Comparison of ENCODE assay signal across 8 cellular contexts in the genomic region with DNA sequence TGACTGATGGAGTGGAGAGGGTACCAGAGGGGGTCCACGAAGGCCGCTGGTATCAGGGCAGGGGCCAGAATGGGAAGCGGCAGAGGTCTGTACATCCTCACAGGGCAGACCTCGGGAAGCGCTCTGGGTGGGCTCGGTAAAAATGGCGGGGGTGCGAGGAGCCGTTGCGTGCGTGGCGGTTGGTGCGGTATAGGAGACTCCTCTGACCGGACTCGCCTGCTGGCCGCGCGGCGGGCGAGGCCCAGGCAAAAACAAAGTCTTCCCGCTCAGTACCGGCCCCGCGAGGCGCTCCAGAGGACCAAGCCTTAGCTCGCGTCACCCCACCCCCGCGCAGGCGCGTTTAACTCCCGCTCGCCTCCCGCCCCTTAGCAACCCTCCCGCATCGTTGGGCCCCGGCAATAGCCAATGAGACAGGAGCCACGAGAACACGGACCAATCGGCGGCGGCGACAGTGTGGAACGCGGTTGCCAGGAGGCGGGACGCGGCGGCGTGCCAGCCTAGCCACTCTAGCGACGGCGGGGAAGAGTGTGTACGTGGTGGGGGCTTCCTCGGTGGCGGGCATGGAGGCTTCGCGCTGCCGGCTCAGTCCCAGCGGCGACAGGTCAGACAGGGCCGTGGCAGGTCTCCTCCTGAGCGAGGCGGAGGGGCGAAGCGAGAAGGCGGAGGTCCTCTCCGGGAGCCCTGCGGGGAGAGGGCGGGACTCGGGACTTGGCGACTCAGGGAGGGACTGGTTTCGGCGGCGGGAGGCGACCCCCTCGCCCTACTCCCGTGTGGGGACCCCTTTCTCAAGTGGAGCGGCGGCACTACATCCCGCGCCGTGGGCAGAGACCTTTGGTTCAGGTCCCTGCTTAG. TPM values are rescaled to one million over a fixed set of nuclear protein-coding genes. Genes with fewer than 3 reads are reported as not detected.
DNase-seq lines count a peak whose midpoint lies in the region; ATAC-seq and TF ChIP-seq lines count a peak whose summit lies in the region.

A gene with protein sequence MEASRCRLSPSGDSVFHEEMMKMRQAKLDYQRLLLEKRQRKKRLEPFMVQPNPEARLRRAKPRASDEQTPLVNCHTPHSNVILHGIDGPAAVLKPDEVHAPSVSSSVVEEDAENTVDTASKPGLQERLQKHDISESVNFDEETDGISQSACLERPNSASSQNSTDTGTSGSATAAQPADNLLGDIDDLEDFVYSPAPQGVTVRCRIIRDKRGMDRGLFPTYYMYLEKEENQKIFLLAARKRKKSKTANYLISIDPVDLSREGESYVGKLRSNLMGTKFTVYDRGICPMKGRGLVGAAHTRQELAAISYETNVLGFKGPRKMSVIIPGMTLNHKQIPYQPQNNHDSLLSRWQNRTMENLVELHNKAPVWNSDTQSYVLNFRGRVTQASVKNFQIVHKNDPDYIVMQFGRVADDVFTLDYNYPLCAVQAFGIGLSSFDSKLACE (plus strand): TSS at position 504 of the 852 bp plus-strand sequence. CDS start 57 bp downstream, at position 561.

- DNase-seq in DMS153 treated with DMSO at 0.1 percent for 48 hours (lab: John Stamatoyannopoulos, UW; ENCODE audit: unreplicated experiment) (peak; percentile 94), PC-9 (peak; percentile 93 to 99)
- peak; percentile 98 for DNase-seq in activated T-cell treated with anti-CD3 and anti-CD28 coated beads, Interleukin-2, amount 50 U/mL, for 48 hours
- DNase-seq in stimulated activated CD8-positive, alpha-beta memory T cell treated with anti-CD3 and anti-CD28 coated beads, Interleukin-7, amount 100 ng/mL, for 24 hours (ENCODE audit: low read depth) = peak; percentile 96

- H3K9ac ChIP-seq in muscle layer of colon (ENCODE audit: low read length) = peak within 1 kb of the TSS; percentile 97

- TF ChIP-seq CTCF in PC-9 (conservative IDR thresholded peaks at IDR 0.05) = no peak

- H3K4me3 ChIP-seq in PC-9 = peak within 1 kb of the TSS; percentile 80
- peak within 1 kb of the TSS; percentile 86 to 98 for H3K4me3 ChIP-seq in muscle layer of colon (ENCODE audit: low read depth in 1 of 2, low read length in 2 of 2)

- ATAC-seq in GM21576 (IDR thresholded peaks at IDR 0.05; ENCODE audit: unreplicated experiment) (peak; percentile 98), esophagus mucosa (peak; percentile 99)

- peak within 1 kb of the TSS; percentile 85 for H3K4me2 ChIP-seq in PC-9

- H2AFZ ChIP-seq in PC-9 = peak within 1 kb of the TSS; percentile 92

- no peaks in the 10 kb centered on the region for H3K9me3 ChIP-seq in PC-9 (ENCODE audit: insufficient read depth, low read depth)
- H3K9me3 ChIP-seq in muscle layer of colon (ENCODE audit: low read length) = no peaks in the 10 kb centered on the region

- no peaks in the 10 kb centered on the region for H3K9me2 ChIP-seq in PC-9 (ENCODE audit: insufficient read depth)

- CTCF ChIA-PET in PC-9 (lab: Charles Lee) = interaction anchor here (0.8 kb wide), 1 partner anchor 54 kb away, joined by 6 read pairs; no protein-coding TSS in a partner anchor

- H3K27ac ChIP-seq in PC-9 (peak within 1 kb of the TSS; percentile 74), muscle layer of colon (ENCODE audit: low read depth, low read length) (peak within 1 kb of the TSS; percentile 98)

- TF ChIP-seq EP300 in Ishikawa (IDR thresholded peaks at IDR 0.05; ENCODE audit: borderline replicate concordance) = peak; percentile 54

- H3K36me3 ChIP-seq in PC-9 (ENCODE audit: low read depth) = no peaks in the 10 kb centered on the region
- H3K36me3 ChIP-seq in muscle layer of colon (ENCODE audit: insufficient read depth, low read length) = peaks cover 4% of the 10 kb centered on the region

- no TSS peak for BruUV-seq in PC-9 (replicated peaks; lab: Mats Ljungman, UMichigan)

- TF ChIP-seq RAD21 in Ishikawa (IDR thresholded peaks at IDR 0.05; ENCODE audit: low read depth) = no peak

- H3K4me1 ChIP-seq in PC-9 (replicated peaks; ENCODE audit: insufficient read depth) (peaks cover 35% of the 10 kb centered on the region), muscle layer of colon (ENCODE audit: insufficient read depth, low read length) (peaks cover 23% of the 10 kb centered on the region)

- no peaks in the 10 kb centered on the region for H4K20me1 ChIP-seq in PC-9 (ENCODE audit: insufficient read depth)

- peaks cover 29% of the 10 kb centered on the region for H3K79me2 ChIP-seq in PC-9 (ENCODE audit: low read depth)

- POLR2A ChIA-PET in PC-9 (lab: Charles Lee; ENCODE audit: unreplicated experiment) = interaction anchor here (0.6 to 0.8 kb wide), 3 partner anchors 23 to 278 kb away, joined by 3 to 4 read pairs (median 3); no protein-coding TSS in a partner anchor

- intact Hi-C loops in PC-9 (cut with micrococcal nuclease; ENCODE audit: unreplicated experiment) = loop anchor here (1.0 to 2.0 kb wide), 2 partner anchors 13 to 68 kb away; a partner anchor contains a TSS

- H3K27me3 ChIP-seq in PC-9 (ENCODE audit: insufficient read depth, low read depth) = no peaks in the 10 kb centered on the region
- H3K27me3 ChIP-seq in muscle layer of colon (ENCODE audit: control insufficient read depth in 1 of 2, insufficient read depth in 2 of 2, low read length in 2 of 2) = no peaks in the 10 kb centered on the region

- peaks cover 40% of the 10 kb centered on the region for H3F3A ChIP-seq in PC-9 (ENCODE audit: insufficient read depth, low read depth)

TF ChIP-seq in Ishikawa, 13 proteins besides CTCF, POLR2A, EP300 and RAD21:
- TF ChIP-seq, protein P1, sequence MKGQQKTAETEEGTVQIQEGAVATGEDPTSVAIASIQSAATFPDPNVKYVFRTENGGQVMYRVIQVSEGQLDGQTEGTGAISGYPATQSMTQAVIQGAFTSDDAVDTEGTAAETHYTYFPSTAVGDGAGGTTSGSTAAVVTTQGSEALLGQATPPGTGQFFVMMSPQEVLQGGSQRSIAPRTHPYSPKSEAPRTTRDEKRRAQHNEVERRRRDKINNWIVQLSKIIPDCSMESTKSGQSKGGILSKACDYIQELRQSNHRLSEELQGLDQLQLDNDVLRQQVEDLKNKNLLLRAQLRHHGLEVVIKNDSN (IDR thresholded peaks at IDR 0.05) = peak; percentile 57
- TF ChIP-seq CREB1 (IDR thresholded peaks at IDR 0.05; ENCODE audit: low read depth) (peak; percentile 8; the same call in 1 of the 2 replicates), TCF12 (IDR thresholded peaks at IDR 0.05; ENCODE audit: low read depth) (peak; percentile 65; the same call in 1 of the 2 replicates), TEAD4 (IDR thresholded peaks at IDR 0.05) (peak; percentile 79), CEBPB (IDR thresholded peaks at IDR 0.05) (no peak), TAF1 (IDR thresholded peaks at IDR 0.05; ENCODE audit: low read depth) (peak; percentile 89), FOXM1 (IDR thresholded peaks at IDR 0.05; ENCODE audit: borderline replicate concordance, low read depth) (peak; percentile 55; the same call in 1 of the 2 replicates), ZBTB7A (IDR thresholded peaks at IDR 0.05; ENCODE audit: low read depth) (peak; percentile 95), YY1 (IDR thresholded peaks at IDR 0.05; ENCODE audit: low read depth) (peak; percentile 66), EGR1 (IDR thresholded peaks at IDR 0.05) (peak; percentile 53), NFIC (IDR thresholded peaks at IDR 0.05) (peak; percentile 89; the same call in 1 of the 2 replicates)
- TF ChIP-seq, protein P2, sequence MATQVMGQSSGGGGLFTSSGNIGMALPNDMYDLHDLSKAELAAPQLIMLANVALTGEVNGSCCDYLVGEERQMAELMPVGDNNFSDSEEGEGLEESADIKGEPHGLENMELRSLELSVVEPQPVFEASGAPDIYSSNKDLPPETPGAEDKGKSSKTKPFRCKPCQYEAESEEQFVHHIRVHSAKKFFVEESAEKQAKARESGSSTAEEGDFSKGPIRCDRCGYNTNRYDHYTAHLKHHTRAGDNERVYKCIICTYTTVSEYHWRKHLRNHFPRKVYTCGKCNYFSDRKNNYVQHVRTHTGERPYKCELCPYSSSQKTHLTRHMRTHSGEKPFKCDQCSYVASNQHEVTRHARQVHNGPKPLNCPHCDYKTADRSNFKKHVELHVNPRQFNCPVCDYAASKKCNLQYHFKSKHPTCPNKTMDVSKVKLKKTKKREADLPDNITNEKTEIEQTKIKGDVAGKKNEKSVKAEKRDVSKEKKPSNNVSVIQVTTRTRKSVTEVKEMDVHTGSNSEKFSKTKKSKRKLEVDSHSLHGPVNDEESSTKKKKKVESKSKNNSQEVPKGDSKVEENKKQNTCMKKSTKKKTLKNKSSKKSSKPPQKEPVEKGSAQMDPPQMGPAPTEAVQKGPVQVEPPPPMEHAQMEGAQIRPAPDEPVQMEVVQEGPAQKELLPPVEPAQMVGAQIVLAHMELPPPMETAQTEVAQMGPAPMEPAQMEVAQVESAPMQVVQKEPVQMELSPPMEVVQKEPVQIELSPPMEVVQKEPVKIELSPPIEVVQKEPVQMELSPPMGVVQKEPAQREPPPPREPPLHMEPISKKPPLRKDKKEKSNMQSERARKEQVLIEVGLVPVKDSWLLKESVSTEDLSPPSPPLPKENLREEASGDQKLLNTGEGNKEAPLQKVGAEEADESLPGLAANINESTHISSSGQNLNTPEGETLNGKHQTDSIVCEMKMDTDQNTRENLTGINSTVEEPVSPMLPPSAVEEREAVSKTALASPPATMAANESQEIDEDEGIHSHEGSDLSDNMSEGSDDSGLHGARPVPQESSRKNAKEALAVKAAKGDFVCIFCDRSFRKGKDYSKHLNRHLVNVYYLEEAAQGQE (IDR thresholded peaks at IDR 0.05; ENCODE audit: low read depth) = no peak
- TF ChIP-seq, protein P3, sequence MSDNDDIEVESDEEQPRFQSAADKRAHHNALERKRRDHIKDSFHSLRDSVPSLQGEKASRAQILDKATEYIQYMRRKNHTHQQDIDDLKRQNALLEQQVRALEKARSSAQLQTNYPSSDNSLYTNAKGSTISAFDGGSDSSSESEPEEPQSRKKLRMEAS (IDR thresholded peaks at IDR 0.05) = peak; percentile 94

RNA-seq across cellular contexts. Expression of the gene that starts here (rescaled TPM):
- total RNA-seq in PC-9 (2021) (39.0 and 54.6 TPM in 2 replicates), esophagus mucosa (15.8 TPM)

Comparison
In these comparisons a context has a peak if more than half of its experiments do, and no peak if none do; other contexts are left out.
1. Peak in every context shown above with its lines: DNase-seq, ATAC-seq, H3K4me3 ChIP-seq and H3K27ac ChIP-seq.